Comparison of ENCODE assay signal across 9 cellular contexts in the genomic region with DNA sequence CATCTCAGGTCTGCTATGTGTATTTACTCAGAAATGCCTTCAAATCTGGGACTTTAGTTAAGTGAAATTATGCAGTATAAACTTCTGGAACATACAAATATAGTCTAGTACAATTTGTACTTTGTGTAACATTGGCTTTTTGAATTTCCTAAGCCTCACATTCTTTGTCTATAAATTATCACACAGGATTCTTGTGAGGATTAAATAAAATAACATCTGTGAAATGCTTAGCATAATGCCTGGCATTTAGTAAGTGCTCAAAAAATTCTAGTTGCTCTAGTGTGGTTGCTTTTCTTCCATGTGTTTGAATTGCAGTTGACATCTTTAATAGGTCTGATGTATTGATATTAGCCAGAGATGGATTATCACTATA. TPM values are rescaled to one million over a fixed set of nuclear protein-coding genes. Genes with fewer than 3 reads are reported as not detected.
A peak's percentile ranks its signal among the peaks of the same experiment; 100 is the strongest.
DNase-seq lines count a peak whose midpoint lies in the region; ATAC-seq and TF ChIP-seq lines count a peak whose summit lies in the region.
"Had no signal": no experiment of that assay in that cellular context is flagged by ENCODE, and none has a peak within 500 bp of the region (broad histone marks: within the 10 kb centered on the region; RNA-seq: fewer than 3 reads in every experiment).

No MANE protein-coding gene starts in this region.

- H3K9ac ChIP-seq in GM23248 (peak overlapping the region; percentile 80; the same call in 1 of the 2 replicates), adipocyte (ENCODE audit: low read length) (peak overlapping the region; percentile 87), colonic mucosa (ENCODE audit: low read depth in 2 of 2, low read length in 2 of 2) (no peak overlapping the region)

- H3K27ac ChIP-seq in 22Rv1: peak overlapping the region; percentile 98; the same call in 1 of the 2 replicates
- H3K27ac ChIP-seq in GM23248: peak overlapping the region; percentile 74
- H3K27ac ChIP-seq in colonic mucosa: no peak overlapping the region

- in situ Hi-C loops in GM23248 (cut with MboI): no loop called here

- no peaks in the 10 kb centered on the region for H3K27me3 ChIP-seq in GM23248 (replicated peaks; ENCODE audit: insufficient read depth)
- H3K27me3 ChIP-seq in adipocyte (replicated peaks; ENCODE audit: control insufficient read depth, insufficient read depth, low read length): no peaks in the 10 kb centered on the region
- H3K27me3 ChIP-seq in colonic mucosa: no peaks in the 10 kb centered on the region

- H3K4me1 ChIP-seq in GM23248 (ENCODE audit: insufficient read depth) (peaks cover 23% of the 10 kb centered on the region), adipocyte (ENCODE audit: control insufficient read depth, insufficient read depth, low read length) (peaks cover 40% of the 10 kb centered on the region), colonic mucosa (peaks cover 5% of the 10 kb centered on the region)

- H3K36me3 ChIP-seq in GM23248 (ENCODE audit: low read depth): no peaks in the 10 kb centered on the region
- H3K36me3 ChIP-seq in adipocyte (ENCODE audit: control insufficient read depth, insufficient read depth, low read length, severe bottlenecking): no peaks in the 10 kb centered on the region
- H3K36me3 ChIP-seq in colonic mucosa: no peaks in the 10 kb centered on the region

- intact Hi-C loops in colonic mucosa (cut with DNase I): loop anchor here (5.0 kb wide), 1 partner anchor 44 kb away; a partner anchor contains a TSS

- H3K4me3 ChIP-seq in GM23248 (no peak overlapping the region), adipocyte (ENCODE audit: low read length) (peak overlapping the region; percentile 83), colonic mucosa (no peak overlapping the region)

- no peaks in the 10 kb centered on the region for H3K9me3 ChIP-seq in GM23248 (ENCODE audit: low read depth)
- no peaks in the 10 kb centered on the region for H3K9me3 ChIP-seq in adipocyte (ENCODE audit: control insufficient read depth, low read length)
- H3K9me3 ChIP-seq in colonic mucosa: no peaks in the 10 kb centered on the region

- peaks cover 25% of the 10 kb centered on the region for H3F3A ChIP-seq in GM23248 (ENCODE audit: insufficient read depth)

- H4K20me1 ChIP-seq in GM23248 (ENCODE audit: insufficient read depth): no peaks in the 10 kb centered on the region

- peaks cover 43% of the 10 kb centered on the region for H3K79me2 ChIP-seq in GM23248 (ENCODE audit: insufficient read depth)

- ATAC-seq in HG03469 (IDR thresholded peaks at IDR 0.05; ENCODE audit: unreplicated experiment): no peak

- no peak for TF ChIP-seq CTCF in 22Rv1 (IDR thresholded peaks at IDR 0.05)
- no peak for TF ChIP-seq CTCF in colonic mucosa (IDR thresholded peaks at IDR 0.05)

- H3K4me2 ChIP-seq in GM23248 (ENCODE audit: unreplicated experiment): no peak overlapping the region

- DNase-seq in GM23248 (no peak), adipocyte (ENCODE audit: low read depth) (peak; percentile 66), colonic mucosa (no peak), HuH-7.5 (ENCODE audit: low spot score) (no peak)
- DNase-seq: aorta, NCI-H1694 treated with DMSO at 0.1 percent for 48 hours, NCI-H748 treated with DMSO at 0.1 percent for 48 hours had no signal

- peak overlapping the region; percentile 97 for H2AFZ ChIP-seq in GM23248

- no peaks in the 10 kb centered on the region for H3K9me2 ChIP-seq in GM23248 (ENCODE audit: insufficient read depth)

RNA-seq across cellular contexts. Expression of a gene that starts 2.6 kb away (rescaled TPM):
- total RNA-seq in GM23248 (2014; rRNA removed; shearing (Covaris generic)): 10.7 and 13.9 TPM in 2 replicates
- 16.4 and 16.8 TPM in 2 replicates for polyA plus RNA-seq in GM23248 (2016; fragmentation: Nextera tagmentation; extraction: Ambion mirVana)
- 10 to 100 TPM; 10.6 to 44.5 TPM for total RNA-seq in colonic mucosa

RNA-seq across cellular contexts. Expression of a gene that starts 3.1 kb away (rescaled TPM):
- 2.7 and 4.9 TPM in 2 replicates for total RNA-seq in GM23248 (2014; rRNA removed; shearing (Covaris generic))
- 57.8 and 59.0 TPM in 2 replicates for polyA plus RNA-seq in GM23248 (2016; fragmentation: Nextera tagmentation; extraction: Ambion mirVana)
- 10 to 100 TPM; 24.6 to 32.9 TPM for total RNA-seq in colonic mucosa

RNA-seq across cellular contexts. Expression of a gene that starts 25.7 kb away (rescaled TPM):
- 166 and 179 TPM in 2 replicates for total RNA-seq in GM23248 (2014; rRNA removed; shearing (Covaris generic))
- polyA plus RNA-seq in GM23248 (2016; fragmentation: Nextera tagmentation; extraction: Ambion mirVana): 101 and 106 TPM in 2 replicates
- total RNA-seq in colonic mucosa: 100 to 1,000 TPM; 149 to 265 TPM

RNA-seq across cellular contexts. Expression of a gene that starts 42.4 kb away (rescaled TPM):
- 61.3 and 63.1 TPM in 2 replicates for total RNA-seq in GM23248 (2014; rRNA removed; shearing (Covaris generic))
- 95.5 and 98.8 TPM in 2 replicates for polyA plus RNA-seq in GM23248 (2016; fragmentation: Nextera tagmentation; extraction: Ambion mirVana)
- 10 to 100 TPM; 63.4 to 86.7 TPM for total RNA-seq in colonic mucosa

Comparison
In these comparisons a context has a peak if more than half of its experiments do, and no peak if none do; other contexts are left out.
1. H3K9ac ChIP-seq: peak in GM23248 (single experiment) and adipocyte (single experiment); none in colonic mucosa (0 of 2).